In the genomic region with DNA sequence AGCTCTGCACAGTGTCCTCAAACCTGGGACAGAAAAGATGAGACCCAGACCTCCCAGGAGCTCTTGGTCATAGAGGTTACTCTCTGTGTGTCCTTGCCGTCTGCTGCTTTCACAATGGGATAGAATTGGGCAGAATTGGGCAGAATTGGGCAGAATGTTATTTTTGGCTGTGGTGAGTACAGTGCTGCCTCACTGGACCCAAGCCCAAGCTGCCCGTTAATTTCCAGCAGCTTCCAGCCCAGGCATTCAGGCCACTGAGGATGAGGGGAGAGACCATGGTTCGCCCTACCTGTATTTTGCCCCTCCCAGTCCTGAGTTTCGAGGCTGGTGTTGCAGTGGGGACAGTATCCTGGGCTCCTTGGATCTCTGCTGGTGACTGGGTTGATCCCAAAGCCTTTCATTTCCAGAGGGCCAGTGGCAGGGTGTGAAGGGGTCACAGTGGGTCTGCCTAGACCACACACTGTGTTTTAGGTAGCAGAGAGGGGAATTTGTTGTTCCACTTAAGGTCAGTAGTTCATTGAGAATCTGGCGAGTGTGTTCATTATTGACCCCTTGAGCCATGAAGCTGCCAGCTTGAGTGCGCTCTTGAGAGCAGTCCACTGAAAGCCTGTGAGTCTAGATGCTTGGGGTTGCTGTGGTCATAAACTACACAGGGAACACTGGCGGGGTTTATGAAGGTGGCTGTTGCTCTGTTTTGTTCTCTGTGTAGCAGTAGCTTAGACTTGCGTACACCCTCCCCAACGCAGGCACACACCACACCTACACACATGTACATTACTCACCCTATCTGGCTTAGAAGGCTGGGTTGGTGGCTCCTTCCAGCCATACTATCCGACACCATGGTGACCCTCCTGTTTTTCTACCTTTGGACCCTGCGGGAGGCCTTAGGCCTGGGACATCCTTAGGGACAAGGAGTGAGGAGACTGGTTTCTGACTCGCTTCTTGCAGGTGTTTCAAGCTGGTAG, we compare ENCODE assay signal across 24 cellular contexts. TPM values are rescaled to one million over a fixed set of nuclear protein-coding genes. Genes with fewer than 3 reads are reported as not detected.
DNase-seq lines count a peak whose midpoint lies in the region; ATAC-seq and TF ChIP-seq lines count a peak whose summit lies in the region.
"Had no signal": no experiment of that assay in that cellular context is flagged by ENCODE, and none has a peak within 500 bp of the region (broad histone marks: within the 10 kb centered on the region; RNA-seq: fewer than 3 reads in every experiment).

No MANE protein-coding gene starts in this region.

- no peaks in the 10 kb centered on the region for H3K9me3 Mint-ChIP-seq in effector memory CD8-positive, alpha-beta T cell
- H3K9me3 Mint-ChIP-seq: T-helper 1 cell treated with Interleukin-12 subunit alpha and Interleukin-12 subunit beta and Interleukin-4 antibody, amounts not matched to agents 30 μg/mL and 1 μg/mL, for 36 hours had no signal

- peak overlapping the region; percentile 13 to 46 for H3K27ac Mint-ChIP-seq in effector memory CD8-positive, alpha-beta T cell
- H3K27ac Mint-ChIP-seq: T-helper 1 cell treated with Interleukin-12 subunit alpha and Interleukin-12 subunit beta and Interleukin-4 antibody, amounts not matched to agents 30 μg/mL and 1 μg/mL, for 36 hours had no signal

- H3K4me3 ChIP-seq in right atrium auricular region (no peak overlapping the region), spleen (no peak overlapping the region), mucosa of descending colon (no peak overlapping the region)
- H3K4me3 ChIP-seq: breast epithelium, heart left ventricle, upper lobe of left lung had no signal

- no peak for TF ChIP-seq POLR2A in spleen (IDR thresholded peaks at IDR 0.05)

- peak; percentile 44 for ATAC-seq in Right ventricle myocardium superior (ENCODE audit: poor library complexity)
- no peak for ATAC-seq in effector memory CD8-positive, alpha-beta T cell (replicated peaks)
- ATAC-seq in mucosa of descending colon, result no peak

- 82 to 96% (median 93%) methylated on average over 9 to 12 of the region's 12 CpGs for WGBS in spleen, 5 donors

- H3K36me3 ChIP-seq in right atrium auricular region, result peaks cover 43% of the 10 kb centered on the region
- H3K36me3 ChIP-seq in spleen, result peaks cover 4 to 100% (median 66%) of the 10 kb centered on the region in 6 donors
- no peaks in the 10 kb centered on the region for H3K36me3 ChIP-seq in mucosa of descending colon (ENCODE audit: low read depth)
- H3K36me3 ChIP-seq: breast epithelium had no signal

- H3K27ac ChIP-seq in right atrium auricular region, result no peak overlapping the region
- H3K27ac ChIP-seq in spleen, result no peak overlapping the region
- H3K27ac ChIP-seq: 22Rv1, breast epithelium, heart left ventricle, upper lobe of left lung, WERI-Rb-1 had no signal

- H3K27me3 ChIP-seq in right atrium auricular region (no peaks in the 10 kb centered on the region), spleen (replicated peaks in 1 of 7) (no peaks in the 10 kb centered on the region)
- H3K27me3 ChIP-seq: breast epithelium, heart left ventricle, upper lobe of left lung had no signal

- H3K27me3 Mint-ChIP-seq in effector memory CD8-positive, alpha-beta T cell, result no peaks in the 10 kb centered on the region

- DNase-seq in DMS79 (lab: John Stamatoyannopoulos, UW), result peak; percentile 54
- no peak for DNase-seq in DMS79 treated with DMSO at 0.1 percent for 48 hours (lab: John Stamatoyannopoulos, UW)
- DNase-seq in Right ventricle myocardium superior, result no peak
- DNase-seq in right atrium auricular region (ENCODE audit: low spot score), result no peak
- no peak for DNase-seq in effector memory CD8-positive, alpha-beta T cell
- DNase-seq in spleen, result peak; percentile 44
- DNase-seq in NCI-H524 treated with DMSO at 0.1 percent for 48 hours (lab: John Stamatoyannopoulos, UW), result no peak
- DNase-seq in mucosa of descending colon, result no peak
- DNase-seq: activated effector memory CD4-positive, alpha-beta T cell treated with Interleukin-2 at 50 U/mL for 16 hours; COR-L47; cortex of kidney; DND-41; HCEC 1CT; heart left ventricle; NCI-H1105 treated with DMSO at 0.1 percent for 48 hours; NCI-H2081; NCI-H524; stimulated activated CD4-positive, alpha-beta T cell treated with anti-CD3 and anti-CD28 coated beads, Interleukin-12 subunit alpha, Interleukin-12 subunit beta, amount 100 ng/mL, for 4 hours; stimulated activated CD4-positive, alpha-beta T cell treated with anti-CD3 and anti-CD28 coated beads, Interleukin-4, amount 100 ng/mL, for 4 hours; upper lobe of left lung; WERI-Rb-1 had no signal

- no peak overlapping the region for H3K4me3 Mint-ChIP-seq in effector memory CD8-positive, alpha-beta T cell
- H3K4me3 Mint-ChIP-seq: T-helper 1 cell treated with Interleukin-12 subunit alpha and Interleukin-12 subunit beta and Interleukin-4 antibody, amounts not matched to agents 30 μg/mL and 1 μg/mL, for 36 hours had no signal

- H3K4me1 ChIP-seq in right atrium auricular region (no peaks in the 10 kb centered on the region), spleen (peaks cover 11 to 75% (median 38%) of the 10 kb centered on the region in 6 donors), mucosa of descending colon (ENCODE audit: low read depth) (peaks cover 7% of the 10 kb centered on the region)
- H3K4me1 ChIP-seq: breast epithelium had no signal

- intact Hi-C loops in Right ventricle myocardium superior (cut with DNase I) (no loop called here), spleen (cut with DNase I; ENCODE audit: low total_unique reads) (no loop called here), mucosa of descending colon (cut with DNase I, micrococcal nuclease) (no loop called here)

- peaks cover 85% of the 10 kb centered on the region for H3K36me3 Mint-ChIP-seq in effector memory CD8-positive, alpha-beta T cell (ENCODE audit: insufficient read depth)

- TF ChIP-seq CTCF in right atrium auricular region (IDR thresholded peaks at IDR 0.05), result no peak
- no peak for TF ChIP-seq CTCF in spleen (IDR thresholded peaks at IDR 0.05 in 8 of 11, conservative IDR thresholded peaks at IDR 0.05 in 3 of 11)
- TF ChIP-seq CTCF in mucosa of descending colon (IDR thresholded peaks at IDR 0.05), result no peak

- H3K9me3 ChIP-seq in right atrium auricular region (no peaks in the 10 kb centered on the region), spleen (no peaks in the 10 kb centered on the region), mucosa of descending colon (no peaks in the 10 kb centered on the region)
- H3K9me3 ChIP-seq: breast epithelium, heart left ventricle, upper lobe of left lung had no signal

- H3K4me1 Mint-ChIP-seq in effector memory CD8-positive, alpha-beta T cell (ENCODE audit: low read depth in 2 of 2), result peaks cover 35 to 36% of the 10 kb centered on the region in 2 donors

RNA-seq across cellular contexts. Expression of a gene that starts 23.5 kb away (rescaled TPM):
- total RNA-seq in Right ventricle myocardium superior (4.7 TPM), right atrium auricular region (1 to 10 TPM; 5.9 to 9.0 TPM), spleen (1 to 10 TPM; 1.2 to 6.2 (median 3.4) TPM), mucosa of descending colon (10 to 100 TPM in 1 of 3 donors, 1 to 10 TPM in 1, under 1 TPM in 1; 0.49 to 14.5 (median 1.2) TPM)
- 1 to 10 TPM in 1 of 3 donors, under 1 TPM in 2; 0.30 to 1.0 (median 0.30) TPM for polyA plus RNA-seq in spleen

RNA-seq across cellular contexts. Expression of a gene that starts 46.2 kb away (rescaled TPM):
- 82.2 TPM for total RNA-seq in Right ventricle myocardium superior
- total RNA-seq in right atrium auricular region, result 10 to 100 TPM; 46.1 to 48.2 TPM
- total RNA-seq in spleen, result 10 to 100 TPM; 37.9 to 77.1 (median 67.4) TPM
- 10 to 100 TPM; 42.9 to 59.9 (median 46.2) TPM for polyA plus RNA-seq in spleen
- total RNA-seq in mucosa of descending colon, result 100 to 1,000 TPM in 1 of 3 donors, 10 to 100 TPM in 2; 84.0 to 122 (median 85.6) TPM

Comparison
In these comparisons a context has a peak if more than half of its experiments do, and no peak if none do; other contexts are left out.
1. DNase-seq: peak in DMS79 (single experiment) and spleen (single experiment); none in DMS79 treated with DMSO at 0.1 percent for 48 hours (single experiment), Right ventricle myocardium superior (single experiment), right atrium auricular region (single experiment), effector memory CD8-positive, alpha-beta T cell (0 of 3), NCI-H524 treated with DMSO at 0.1 percent for 48 hours (single experiment) and mucosa of descending colon (0 of 3).